Comparison of ENCODE assay signal across 1 cellular context in the genomic region with DNA sequence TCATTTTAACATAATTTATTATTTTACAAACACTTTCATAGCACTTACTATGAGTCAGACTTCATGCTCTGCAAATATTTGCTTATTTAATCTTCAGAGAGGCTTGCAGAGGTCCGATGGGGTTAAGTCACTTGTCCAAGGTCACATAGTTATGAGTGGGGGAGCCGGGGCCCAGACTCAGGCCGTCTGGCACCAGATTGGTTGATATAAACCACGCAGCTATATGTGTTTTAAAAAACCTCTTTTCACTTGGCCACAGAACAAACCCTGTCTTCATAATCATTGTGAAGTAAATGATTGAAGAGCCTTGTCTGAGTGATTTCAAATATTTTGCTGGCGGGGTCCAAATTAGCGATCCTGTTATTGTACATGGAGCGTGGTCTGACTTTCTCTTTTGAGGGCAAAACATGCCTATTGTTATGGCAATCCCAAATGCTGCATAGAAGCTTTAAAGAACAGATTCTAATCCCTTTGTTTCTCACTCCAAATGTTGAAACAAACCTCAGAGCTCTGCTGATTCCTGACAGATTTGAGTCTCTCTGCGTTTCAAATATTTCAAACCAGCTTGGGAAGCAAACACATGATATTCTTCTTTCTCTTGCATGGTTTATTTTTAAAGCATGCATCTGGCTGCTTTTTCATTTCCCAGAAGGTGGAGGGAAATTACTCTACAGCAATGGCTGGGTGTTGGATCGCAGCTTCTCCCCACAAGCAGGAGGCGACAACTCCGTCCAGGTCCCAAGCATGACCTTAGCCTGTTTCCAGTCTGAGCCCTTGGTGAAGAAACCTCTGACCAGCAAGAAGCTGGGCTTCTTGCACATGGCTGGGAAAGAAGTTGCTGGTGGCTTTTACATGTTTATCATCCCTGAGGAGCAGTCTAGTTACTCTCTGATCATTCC.
TF ChIP-seq lines count a peak whose summit lies in the region.

No MANE protein-coding gene starts in this region.

TF ChIP-seq in H1, 55 proteins besides CTCF, POLR2A, EP300 and RAD21 (continued from another document):
- TF ChIP-seq, protein P1, sequence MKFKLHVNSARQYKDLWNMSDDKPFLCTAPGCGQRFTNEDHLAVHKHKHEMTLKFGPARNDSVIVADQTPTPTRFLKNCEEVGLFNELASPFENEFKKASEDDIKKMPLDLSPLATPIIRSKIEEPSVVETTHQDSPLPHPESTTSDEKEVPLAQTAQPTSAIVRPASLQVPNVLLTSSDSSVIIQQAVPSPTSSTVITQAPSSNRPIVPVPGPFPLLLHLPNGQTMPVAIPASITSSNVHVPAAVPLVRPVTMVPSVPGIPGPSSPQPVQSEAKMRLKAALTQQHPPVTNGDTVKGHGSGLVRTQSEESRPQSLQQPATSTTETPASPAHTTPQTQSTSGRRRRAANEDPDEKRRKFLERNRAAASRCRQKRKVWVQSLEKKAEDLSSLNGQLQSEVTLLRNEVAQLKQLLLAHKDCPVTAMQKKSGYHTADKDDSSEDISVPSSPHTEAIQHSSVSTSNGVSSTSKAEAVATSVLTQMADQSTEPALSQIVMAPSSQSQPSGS (IDR thresholded peaks at IDR 0.05; ENCODE audit: low read length): no peak
- TF ChIP-seq POLR2AphosphoS5 (IDR thresholded peaks at IDR 0.05; ENCODE audit: low read depth, low read length): no peak
- no peak for TF ChIP-seq SP4 (IDR thresholded peaks at IDR 0.05; ENCODE audit: low read length)
- no peak for TF ChIP-seq EGR1 (IDR thresholded peaks at IDR 0.05; ENCODE audit: borderline replicate concordance, low read depth, low read length)
- TF ChIP-seq BRCA1 (IDR thresholded peaks at IDR 0.05; ENCODE audit: low read depth, low read length): no peak
- no peak for TF ChIP-seq TAF1 (IDR thresholded peaks at IDR 0.05; ENCODE audit: low read depth, low read length)
